Comparison of ENCODE assay signal across 26 cellular contexts in genomic region chr5:158276692-158277091, GRCh38.
"Had no signal": no experiment of that assay in that cellular context is flagged by ENCODE, and none has a peak within 500 bp of the region (broad histone marks: within the 10 kb centered on the region; RNA-seq: fewer than 3 reads in every experiment).

No MANE protein-coding gene starts in this region.

- H3K9me3 Mint-ChIP-seq: activated CD8-positive, alpha-beta T cell treated with anti-CD3 and anti-CD28 coated beads for 36 hours; activated naive CD4-positive, alpha-beta T cell treated with anti-CD3 and anti-CD28 coated beads for 36 hours; activated naive CD4-positive, alpha-beta T cell treated with anti-CD3 and anti-CD28 coated beads, Interleukin-2, amount 50 U/mL, for 24 hours; activated naive CD8-positive, alpha-beta T cell treated with anti-CD3 and anti-CD28 coated beads for 36 hours; activated naive CD8-positive, alpha-beta T cell treated with anti-CD3 and anti-CD28 coated beads, Interleukin-2, amount 50 U/mL, for 24 hours; activated T-cell treated with anti-CD3 and anti-CD28 coated beads, Interleukin-2, amount 50 U/mL, for 4 hours; activated T-helper 17 cell treated with anti-CD3 and anti-CD28 coated beads, Interleukin-2, amount 50 U/mL, for 72 hours had no signal

- H3K27me3 ChIP-seq: adrenal gland, body of pancreas had no signal

- DNase-seq: activated B cell treated with CpG ODN at 0.5 μM for 24 hours; activated CD4-positive, alpha-beta T cell treated with anti-CD3 and anti-CD28 coated beads for 48 hours; activated CD4-positive, alpha-beta T cell treated with anti-CD3 and anti-CD28 coated beads, Interleukin-2, amount 50 U/mL, for 1 hour; activated CD4-positive, alpha-beta T cell treated with anti-CD3 and anti-CD28 coated beads, Interleukin-2, amount 50 U/mL, for 48 hours; activated CD8-positive, alpha-beta memory T cell treated with anti-CD3 and anti-CD28 coated beads for 24 hours; activated CD8-positive, alpha-beta T cell treated with anti-CD3 and anti-CD28 coated beads for 36 hours; activated effector memory CD4-positive, alpha-beta T cell treated with Interleukin-2 at 50 U/mL for 16 hours; activated naive CD4-positive, alpha-beta T cell treated with anti-CD3 and anti-CD28 coated beads for 36 hours; activated naive CD8-positive, alpha-beta T cell treated with anti-CD3 and anti-CD28 coated beads for 36 hours; activated naive CD8-positive, alpha-beta T cell treated with anti-CD3 and anti-CD28 coated beads, Interleukin-2, amount 50 U/mL, for 24 hours; activated T-cell treated with anti-CD3 and anti-CD28 coated beads, Interleukin-2, amount 50 U/mL, for 4 hours; adrenal gland; amygdala; aorta; body of pancreas; caudate nucleus; cortex of kidney; dermis blood vessel endothelial cell; effector CD4-positive, alpha-beta T cell; effector memory CD8-positive, alpha-beta T cell; foreskin fibroblast; T-helper 2 cell had no signal

- H3K4me3 Mint-ChIP-seq: activated B cell treated with CpG ODN at 0.5 μM for 24 hours; activated CD8-positive, alpha-beta T cell treated with anti-CD3 and anti-CD28 coated beads for 36 hours; activated naive CD4-positive, alpha-beta T cell treated with anti-CD3 and anti-CD28 coated beads for 36 hours; activated naive CD4-positive, alpha-beta T cell treated with anti-CD3 and anti-CD28 coated beads, Interleukin-2, amount 50 U/mL, for 24 hours; activated naive CD8-positive, alpha-beta T cell treated with anti-CD3 and anti-CD28 coated beads for 36 hours; activated naive CD8-positive, alpha-beta T cell treated with anti-CD3 and anti-CD28 coated beads, Interleukin-2, amount 50 U/mL, for 24 hours; activated T-cell treated with anti-CD3 and anti-CD28 coated beads, Interleukin-2, amount 50 U/mL, for 4 hours; activated T-helper 17 cell treated with anti-CD3 and anti-CD28 coated beads, Interleukin-2, amount 50 U/mL, for 72 hours; effector memory CD8-positive, alpha-beta T cell had no signal

- H3K9me3 ChIP-seq: adrenal gland, body of pancreas had no signal

- H3K4me1 Mint-ChIP-seq: activated B cell treated with CpG ODN at 0.5 μM for 24 hours; activated naive CD4-positive, alpha-beta T cell treated with anti-CD3 and anti-CD28 coated beads, Interleukin-2, amount 50 U/mL, for 24 hours; activated naive CD8-positive, alpha-beta T cell treated with anti-CD3 and anti-CD28 coated beads for 36 hours; activated naive CD8-positive, alpha-beta T cell treated with anti-CD3 and anti-CD28 coated beads, Interleukin-2, amount 50 U/mL, for 24 hours; activated T-helper 17 cell treated with anti-CD3 and anti-CD28 coated beads, Interleukin-2, amount 50 U/mL, for 72 hours had no signal

- H3K27ac Mint-ChIP-seq: activated B cell treated with CpG ODN at 0.5 μM for 24 hours; activated CD8-positive, alpha-beta T cell treated with anti-CD3 and anti-CD28 coated beads for 36 hours; activated naive CD4-positive, alpha-beta T cell treated with anti-CD3 and anti-CD28 coated beads for 36 hours; activated naive CD4-positive, alpha-beta T cell treated with anti-CD3 and anti-CD28 coated beads, Interleukin-2, amount 50 U/mL, for 24 hours; activated naive CD8-positive, alpha-beta T cell treated with anti-CD3 and anti-CD28 coated beads for 36 hours; activated naive CD8-positive, alpha-beta T cell treated with anti-CD3 and anti-CD28 coated beads, Interleukin-2, amount 50 U/mL, for 24 hours; activated T-helper 17 cell treated with anti-CD3 and anti-CD28 coated beads, Interleukin-2, amount 50 U/mL, for 72 hours; effector memory CD8-positive, alpha-beta T cell had no signal

- H3K27me3 Mint-ChIP-seq: activated B cell treated with CpG ODN at 0.5 μM for 24 hours; activated CD8-positive, alpha-beta T cell treated with anti-CD3 and anti-CD28 coated beads for 36 hours; activated naive CD8-positive, alpha-beta T cell treated with anti-CD3 and anti-CD28 coated beads for 36 hours; activated naive CD8-positive, alpha-beta T cell treated with anti-CD3 and anti-CD28 coated beads, Interleukin-2, amount 50 U/mL, for 24 hours; effector memory CD8-positive, alpha-beta T cell had no signal

- H3K4me1 ChIP-seq: adrenal gland, body of pancreas had no signal

- H3K36me3 ChIP-seq: adrenal gland had no signal

- H3K36me3 Mint-ChIP-seq: activated naive CD4-positive, alpha-beta T cell treated with anti-CD3 and anti-CD28 coated beads, Interleukin-2, amount 50 U/mL, for 24 hours; activated naive CD8-positive, alpha-beta T cell treated with anti-CD3 and anti-CD28 coated beads for 36 hours had no signal

- H3K27ac ChIP-seq: adrenal gland, body of pancreas, epithelial cell of prostate, VCaP had no signal

- H3K4me3 ChIP-seq: adrenal gland, body of pancreas had no signal
